1 cellular context compared by ENCODE assay signal in genomic region chr20:53587157-53587703, GRCh38.
TF ChIP-seq lines count a peak whose summit lies in the region.

No MANE protein-coding gene starts in this region.

TF ChIP-seq in GM12878, 131 proteins besides CTCF, POLR2A, EP300 and RAD21:
- TF ChIP-seq ETV6 (conservative IDR thresholded peaks at IDR 0.05 in 1 of 2, IDR thresholded peaks at IDR 0.05 in 1 of 2; ENCODE audit: borderline replicate concordance in 1 of 2, low read depth in 1 of 2) (peak in 1 of 2 experiments; percentile 99; a peak in 2 of 4 replicates), NFXL1 (IDR thresholded peaks at IDR 0.05; ENCODE audit: borderline replicate concordance) (peak; percentile 90)
